Comparison of ENCODE assay signal across 13 cellular contexts in the genomic region with DNA sequence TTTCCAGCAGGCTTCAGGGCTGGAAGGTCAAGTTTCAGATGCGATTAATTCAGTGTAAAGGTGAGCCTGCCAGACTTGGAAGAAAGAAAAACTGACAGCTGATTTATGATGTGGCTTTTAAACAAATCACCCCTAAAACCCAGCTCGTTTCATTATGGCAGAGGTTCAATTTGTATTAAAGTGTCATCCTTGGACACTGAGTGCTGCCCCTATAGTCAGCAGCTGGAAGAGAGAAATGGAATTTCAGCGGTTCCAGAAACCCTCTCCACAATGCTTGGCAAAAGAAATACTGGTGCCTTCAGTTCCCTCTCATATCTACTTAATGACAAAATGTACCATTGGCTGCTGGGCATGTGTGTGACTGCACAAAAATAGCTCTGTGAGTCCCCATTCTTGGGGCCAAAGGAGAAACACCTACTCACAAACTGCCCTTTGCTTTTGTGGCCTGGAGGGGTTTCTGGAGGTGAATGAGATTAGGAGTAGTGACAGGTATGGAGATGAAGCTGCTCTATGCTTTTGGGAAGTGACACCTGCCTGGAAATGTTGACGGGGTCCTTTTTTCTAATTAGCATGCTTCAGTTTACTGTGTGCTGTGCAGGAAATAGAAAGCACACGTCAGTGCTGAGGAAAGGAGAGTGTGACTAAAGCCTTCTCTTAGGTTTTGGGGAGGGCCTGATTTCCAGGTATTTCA.
DNase-seq lines count a peak whose midpoint lies in the region; ATAC-seq, FAIRE-seq and TF ChIP-seq lines count a peak whose summit lies in the region.
"Had no signal": no experiment of that assay in that cellular context is flagged by ENCODE, and none has a peak within 500 bp of the region (broad histone marks: within the 10 kb centered on the region; RNA-seq: fewer than 3 reads in every experiment).

No MANE protein-coding gene starts in this region.

- no peak overlapping the region for H3K4ac ChIP-seq in trophoblast cell (ENCODE audit: low read depth, low read length)

- no peaks in the 10 kb centered on the region for H3K9me3 ChIP-seq in Karpas-422 (ENCODE audit: low read length)
- H3K9me3 ChIP-seq in astrocyte (ENCODE audit: insufficient read depth, low read depth, low read length) = no peaks in the 10 kb centered on the region
- H3K9me3 ChIP-seq in trophoblast cell (ENCODE audit: insufficient read depth, low read depth, low read length) = no peaks in the 10 kb centered on the region
- no peaks in the 10 kb centered on the region for H3K9me3 ChIP-seq in BE2C
- no peaks in the 10 kb centered on the region for H3K9me3 ChIP-seq in naive thymus-derived CD4-positive, alpha-beta T cell (ENCODE audit: control insufficient read depth in 2 of 3, low read length in 3 of 3)
- H3K9me3 ChIP-seq in upper lobe of right lung = no peaks in the 10 kb centered on the region
- H3K9me3 ChIP-seq: tibial nerve had no signal

- CTCF ChIA-PET in naive thymus-derived CD4-positive, alpha-beta T cell (lab: Charles Lee) = no interaction called here

- TF ChIP-seq CTCF in astrocyte (IDR thresholded peaks at IDR 0.05; ENCODE audit: insufficient read depth, low read depth, low read length) (peak; percentile 7), BE2C (IDR thresholded peaks at IDR 0.05; ENCODE audit: low read depth, low read length) (no peak), upper lobe of right lung (IDR thresholded peaks at IDR 0.05) (no peak)

- H4K91ac ChIP-seq in trophoblast cell (ENCODE audit: low read depth, low read length) = peak overlapping the region; percentile 76

- H3K4me2 ChIP-seq in Karpas-422 (ENCODE audit: low read depth, low read length, poor library complexity, severe bottlenecking) (peak overlapping the region; percentile 19), astrocyte (ENCODE audit: low read length) (peak overlapping the region; percentile 53), trophoblast cell (ENCODE audit: low read length) (no peak overlapping the region)
- H3K4me2 ChIP-seq: KMS-11 had no signal

- no peak overlapping the region for H3K18ac ChIP-seq in trophoblast cell (ENCODE audit: low read length)

- no peak overlapping the region for H3K4me3 Mint-ChIP-seq in astrocyte (ENCODE audit: unreplicated experiment)
- peak overlapping the region in 1 of 10 donors; percentile 47 for H3K4me3 Mint-ChIP-seq in naive thymus-derived CD4-positive, alpha-beta T cell

- H2AK5ac ChIP-seq in trophoblast cell (ENCODE audit: low read length) = no peak overlapping the region

- H3K9ac ChIP-seq in Karpas-422 (ENCODE audit: low read length) (no peak overlapping the region), astrocyte (ENCODE audit: low read length) (no peak overlapping the region), trophoblast cell (ENCODE audit: low read length) (no peak overlapping the region)
- H3K9ac ChIP-seq: KMS-11 had no signal

- peak overlapping the region; percentile 84 for H2BK12ac ChIP-seq in trophoblast cell (ENCODE audit: low read length)

- no peak for FAIRE-seq in astrocyte (lab: Jason Lieb, UNC)

- POLR2A ChIA-PET in naive thymus-derived CD4-positive, alpha-beta T cell (lab: Charles Lee) = no interaction called here

- H3K4me1 ChIP-seq in Karpas-422 (ENCODE audit: low read length) = no peaks in the 10 kb centered on the region
- peaks cover 26% of the 10 kb centered on the region for H3K4me1 ChIP-seq in astrocyte (ENCODE audit: insufficient read depth, low read length)
- H3K4me1 ChIP-seq in trophoblast cell (ENCODE audit: control insufficient read depth in 1 of 2, insufficient read depth in 2 of 2, low read length in 2 of 2) = peaks cover 28 to 34% of the 10 kb centered on the region in 2 experiments
- H3K4me1 ChIP-seq in BE2C = no peaks in the 10 kb centered on the region
- no peaks in the 10 kb centered on the region for H3K4me1 ChIP-seq in naive thymus-derived CD4-positive, alpha-beta T cell (ENCODE audit: control insufficient read depth in 2 of 2, insufficient read depth in 2 of 2, low read length in 2 of 2)
- H3K4me1 ChIP-seq in upper lobe of right lung = no peaks in the 10 kb centered on the region

- H3K9me2 ChIP-seq in Karpas-422 (replicated peaks; ENCODE audit: insufficient read depth, low read length) = no peaks in the 10 kb centered on the region

- no peaks in the 10 kb centered on the region for H3K27me3 Mint-ChIP-seq in astrocyte (ENCODE audit: low read depth, unreplicated experiment)
- peaks cover 0 to 10% (median 0%) of the 10 kb centered on the region in 5 donors for H3K27me3 Mint-ChIP-seq in naive thymus-derived CD4-positive, alpha-beta T cell

- peak overlapping the region; percentile 27 for H2BK120ac ChIP-seq in trophoblast cell (ENCODE audit: insufficient read depth, low read length, poor library complexity)

- no peak for ATAC-seq in naive thymus-derived CD4-positive, alpha-beta T cell
- ATAC-seq in upper lobe of right lung = no peak

- peaks cover 1% of the 10 kb centered on the region for H3K9me3 Mint-ChIP-seq in astrocyte (ENCODE audit: unreplicated experiment)
- H3K9me3 Mint-ChIP-seq in naive thymus-derived CD4-positive, alpha-beta T cell = no peaks in the 10 kb centered on the region

- H4K20me1 ChIP-seq in Karpas-422 (ENCODE audit: insufficient read depth, low read depth, low read length) = no peaks in the 10 kb centered on the region
- no peaks in the 10 kb centered on the region for H4K20me1 ChIP-seq in astrocyte (ENCODE audit: insufficient read depth, low read length)

- peak; percentile 12 for DNase-seq in DMS79 (lab: John Stamatoyannopoulos, UW)
- DNase-seq in Karpas-422 = no peak
- DNase-seq in astrocyte (ENCODE audit: low read depth) = peak; percentile 48
- DNase-seq in trophoblast cell = peak; percentile 33 to 52
- DNase-seq in BE2C = no peak
- DNase-seq in naive thymus-derived CD4-positive, alpha-beta T cell = no peak
- DNase-seq in upper lobe of right lung = no peak
- DNase-seq: activated naive CD4-positive, alpha-beta T cell treated with anti-CD3 and anti-CD28 coated beads, Interleukin-2, amount 50 U/mL, for 16 hours; DND-41; effector memory CD4-positive, alpha-beta T cell; NCI-H526 treated with DMSO at 0.1 percent for 48 hours had no signal

- H3K4me1 Mint-ChIP-seq in astrocyte (ENCODE audit: low read depth, unreplicated experiment) = peaks cover 45% of the 10 kb centered on the region
- peaks cover 0 to 11% (median 0%) of the 10 kb centered on the region in 7 donors for H3K4me1 Mint-ChIP-seq in naive thymus-derived CD4-positive, alpha-beta T cell

- H3K14ac ChIP-seq in trophoblast cell (ENCODE audit: low read length) = peak overlapping the region; percentile 12

- no peaks in the 10 kb centered on the region for H3K36me3 Mint-ChIP-seq in astrocyte (ENCODE audit: low read depth, unreplicated experiment)
- no peaks in the 10 kb centered on the region for H3K36me3 Mint-ChIP-seq in naive thymus-derived CD4-positive, alpha-beta T cell

- H3K23ac ChIP-seq in trophoblast cell (ENCODE audit: low read length) = no peak overlapping the region

- no CpG with 5 or more reads among the region's 5 CpGs for WGBS in trophoblast cell (ENCODE audit: extremely low coverage, insufficient coverage, insufficient read length)

- H3K79me2 ChIP-seq in Karpas-422 (ENCODE audit: low read length) (no peaks in the 10 kb centered on the region), astrocyte (ENCODE audit: insufficient read depth, low read length) (no peaks in the 10 kb centered on the region), trophoblast cell (ENCODE audit: control insufficient read depth, insufficient read depth, low read length, poor library complexity) (peaks cover 9% of the 10 kb centered on the region)

- H3K79me1 ChIP-seq in trophoblast cell (ENCODE audit: low read length) = peaks cover 46% of the 10 kb centered on the region

- no peak overlapping the region for H4K8ac ChIP-seq in trophoblast cell (ENCODE audit: low read depth, low read length)

- intact Hi-C loops in naive thymus-derived CD4-positive, alpha-beta T cell (cut with micrococcal nuclease) = no loop called here
- intact Hi-C loops in upper lobe of right lung (cut with DNase I) = no loop called here

- H2BK5ac ChIP-seq in trophoblast cell (ENCODE audit: low read depth, low read length, poor library complexity) = peak overlapping the region; percentile 47

- H3K27me3 ChIP-seq in Karpas-422 (ENCODE audit: low read length) (no peaks in the 10 kb centered on the region), astrocyte (ENCODE audit: insufficient read depth, low read length) (no peaks in the 10 kb centered on the region), trophoblast cell (ENCODE audit: insufficient read depth, low read length) (no peaks in the 10 kb centered on the region), BE2C (no peaks in the 10 kb centered on the region), upper lobe of right lung (no peaks in the 10 kb centered on the region)
- no peaks in the 10 kb centered on the region for H3K27me3 ChIP-seq in naive thymus-derived CD4-positive, alpha-beta T cell (ENCODE audit: control insufficient read depth in 2 of 2, insufficient read depth in 2 of 2, low read length in 2 of 2)
- H3K27me3 ChIP-seq: tibial nerve had no signal

- H3K27ac ChIP-seq in Karpas-422 (ENCODE audit: low read length) = no peak overlapping the region
- no peak overlapping the region for H3K27ac ChIP-seq in astrocyte (ENCODE audit: low read depth, low read length)
- peak overlapping the region; percentile 43 for H3K27ac ChIP-seq in trophoblast cell (ENCODE audit: low read depth, low read length)
- no peak overlapping the region for H3K27ac ChIP-seq in naive thymus-derived CD4-positive, alpha-beta T cell (ENCODE audit: low read depth, low read length)
- no peak overlapping the region for H3K27ac ChIP-seq in upper lobe of right lung
- H3K27ac ChIP-seq: KMS-11 had no signal

- H2AFZ ChIP-seq in Karpas-422 (ENCODE audit: low read length) = peak overlapping the region; percentile 43; the same call in 1 of the 2 replicates
- peak overlapping the region; percentile 24 for H2AFZ ChIP-seq in astrocyte (ENCODE audit: low read depth, low read length)
- no peak overlapping the region for H2AFZ ChIP-seq in trophoblast cell (ENCODE audit: insufficient read depth, low read length, poor library complexity)

- H3K4me3 ChIP-seq in Karpas-422 (ENCODE audit: low read length) = no peak overlapping the region
- no peak overlapping the region for H3K4me3 ChIP-seq in astrocyte (ENCODE audit: insufficient read depth, low read depth, low read length)
- H3K4me3 ChIP-seq in trophoblast cell (ENCODE audit: low read depth, low read length) = no peak overlapping the region
- no peak overlapping the region for H3K4me3 ChIP-seq in BE2C (ENCODE audit: low read depth, low read length)
- no peak overlapping the region for H3K4me3 ChIP-seq in naive thymus-derived CD4-positive, alpha-beta T cell (ENCODE audit: low read length)
- no peak overlapping the region for H3K4me3 ChIP-seq in upper lobe of right lung
- H3K4me3 ChIP-seq: tibial nerve had no signal

- H4K12ac ChIP-seq in trophoblast cell (ENCODE audit: low read depth, low read length) = no peak overlapping the region

- no peaks in the 10 kb centered on the region for H3K36me3 ChIP-seq in Karpas-422 (ENCODE audit: insufficient read depth, low read length)
- H3K36me3 ChIP-seq in astrocyte (ENCODE audit: insufficient read depth, low read length) = no peaks in the 10 kb centered on the region
- H3K36me3 ChIP-seq in trophoblast cell (ENCODE audit: control insufficient read depth in 1 of 2, insufficient read depth in 2 of 2, low read length in 2 of 2) = no peaks in the 10 kb centered on the region
- H3K36me3 ChIP-seq in BE2C = no peaks in the 10 kb centered on the region
- no peaks in the 10 kb centered on the region for H3K36me3 ChIP-seq in naive thymus-derived CD4-positive, alpha-beta T cell (ENCODE audit: control insufficient read depth in 2 of 3, insufficient read depth in 3 of 3, low read length in 3 of 3)
- no peaks in the 10 kb centered on the region for H3K36me3 ChIP-seq in upper lobe of right lung
- H3K36me3 ChIP-seq: tibial nerve had no signal

- H3K27ac Mint-ChIP-seq in astrocyte (ENCODE audit: unreplicated experiment) = peak overlapping the region; percentile 92
- peak overlapping the region in 1 of 9 donors; percentile 85 for H3K27ac Mint-ChIP-seq in naive thymus-derived CD4-positive, alpha-beta T cell

Comparison
In these comparisons a context has a peak if more than half of its experiments do, and no peak if none do; other contexts are left out.
1. DNase-seq: peak in DMS79 (single experiment), astrocyte (single experiment) and trophoblast cell (2 of 2); none in Karpas-422 (single experiment), BE2C (single experiment), naive thymus-derived CD4-positive, alpha-beta T cell (0 of 9) and upper lobe of right lung (single experiment).